Comparison of ENCODE assay signal across 15 cellular contexts in genomic region chr2:127651987-127652550, GRCh38. TPM values are rescaled to one million over a fixed set of nuclear protein-coding genes. Genes with fewer than 3 reads are reported as not detected.
DNase-seq lines count a peak whose midpoint lies in the region; ATAC-seq and TF ChIP-seq lines count a peak whose summit lies in the region.
"Had no signal": no experiment of that assay in that cellular context is flagged by ENCODE, and none has a peak within 500 bp of the region (broad histone marks: within the 10 kb centered on the region; RNA-seq: fewer than 3 reads in every experiment).

No MANE protein-coding gene starts in this region.

- no peak overlapping the region for H3K4me3 Mint-ChIP-seq in activated CD8-positive, alpha-beta T cell treated with anti-CD3 and anti-CD28 coated beads, Interleukin-2, amount 10 ng/mL, durations not matched to agents 7 days and 5 days
- no peak overlapping the region for H3K4me3 Mint-ChIP-seq in activated CD4-positive, alpha-beta memory T cell treated with anti-CD3 and anti-CD28 coated beads, Interleukin-2, amount 10 ng/mL, durations not matched to agents 7 days and 5 days
- H3K4me3 Mint-ChIP-seq: activated T-cell treated with anti-CD3 and anti-CD28 coated beads, Interleukin-2, amount 50 U/mL, for 72 hours had no signal

- CTCF ChIA-PET in activated CD8-positive, alpha-beta T cell treated with anti-CD3 and anti-CD28 coated beads, Interleukin-2, amount 10 ng/mL, durations not matched to agents 7 days and 5 days (lab: Charles Lee), result interaction anchor here (1.1 to 9.1 kb wide), 2 partner anchors 60 to 78 kb away, joined by 3 to 174 read pairs; no protein-coding TSS in a partner anchor
- CTCF ChIA-PET in activated CD4-positive, alpha-beta memory T cell treated with anti-CD3 and anti-CD28 coated beads, Interleukin-2, amount 10 ng/mL, durations not matched to agents 7 days and 5 days (lab: Charles Lee), result interaction anchor here (1.0 to 2.0 kb wide), 2 partner anchors 61 to 126 kb away, joined by 3 to 18 read pairs; partner anchors contain the start of gene IWS1

- H3K4me1 Mint-ChIP-seq in activated CD8-positive, alpha-beta T cell treated with anti-CD3 and anti-CD28 coated beads, Interleukin-2, amount 10 ng/mL, durations not matched to agents 7 days and 5 days (ENCODE audit: low read depth), result peaks cover 16% of the 10 kb centered on the region
- H3K4me1 Mint-ChIP-seq in activated CD4-positive, alpha-beta memory T cell treated with anti-CD3 and anti-CD28 coated beads, Interleukin-2, amount 10 ng/mL, durations not matched to agents 7 days and 5 days, result peaks cover 8% of the 10 kb centered on the region

- H3K27ac ChIP-seq in right atrium auricular region, result peak overlapping the region; percentile 82 to 88
- no peak overlapping the region for H3K27ac ChIP-seq in effector memory CD4-positive, alpha-beta T cell (ENCODE audit: insufficient read depth, low read length, poor library complexity, severe bottlenecking)
- H3K27ac ChIP-seq: colonic mucosa, WERI-Rb-1 had no signal

- POLR2A ChIA-PET in activated CD8-positive, alpha-beta T cell treated with anti-CD3 and anti-CD28 coated beads, Interleukin-2, amount 10 ng/mL, durations not matched to agents 7 days and 5 days (lab: Charles Lee), result interaction anchor here (0.7 kb wide), 1 partner anchor 157 kb away, joined by 3 read pairs; no protein-coding TSS in a partner anchor
- POLR2A ChIA-PET in activated CD4-positive, alpha-beta memory T cell treated with anti-CD3 and anti-CD28 coated beads, Interleukin-2, amount 10 ng/mL, durations not matched to agents 7 days and 5 days (lab: Charles Lee), result interaction anchor here (1.1 kb wide), 1 partner anchor 10 kb away, joined by 3 read pairs; no protein-coding TSS in a partner anchor

- no peak for ATAC-seq in activated CD8-positive, alpha-beta T cell treated with anti-CD3 and anti-CD28 coated beads, Interleukin-2, amount 10 ng/mL, durations not matched to agents 7 days and 5 days
- ATAC-seq in activated naive CD4-positive, alpha-beta T cell treated with anti-CD3 and anti-CD28 coated beads, Interleukin-2, amount 50 U/mL, for 72 hours, result no peak
- ATAC-seq: activated T-cell treated with anti-CD3 and anti-CD28 coated beads, Interleukin-2, amount 50 U/mL, for 72 hours; PC-3 had no signal

- no peak overlapping the region for H3K4me3 ChIP-seq in right atrium auricular region
- H3K4me3 ChIP-seq in effector memory CD4-positive, alpha-beta T cell (ENCODE audit: insufficient read depth, low read depth, low read length, poor library complexity, severe bottlenecking), result no peak overlapping the region
- H3K4me3 ChIP-seq: colonic mucosa had no signal

- H3K4me1 ChIP-seq in right atrium auricular region, result peaks cover 0 to 97% of the 10 kb centered on the region in 2 donors
- H3K4me1 ChIP-seq in effector memory CD4-positive, alpha-beta T cell (ENCODE audit: control insufficient read depth, insufficient read depth, low read length, poor library complexity, severe bottlenecking), result peaks cover 10% of the 10 kb centered on the region
- H3K4me1 ChIP-seq: colonic mucosa had no signal

- H3K27me3 Mint-ChIP-seq in activated CD8-positive, alpha-beta T cell treated with anti-CD3 and anti-CD28 coated beads, Interleukin-2, amount 10 ng/mL, durations not matched to agents 7 days and 5 days (ENCODE audit: low read depth), result no peaks in the 10 kb centered on the region
- H3K27me3 Mint-ChIP-seq in activated CD4-positive, alpha-beta memory T cell treated with anti-CD3 and anti-CD28 coated beads, Interleukin-2, amount 10 ng/mL, durations not matched to agents 7 days and 5 days, result peaks cover 3% of the 10 kb centered on the region

- peaks cover 55% of the 10 kb centered on the region for H3K36me3 ChIP-seq in right atrium auricular region
- no peaks in the 10 kb centered on the region for H3K36me3 ChIP-seq in effector memory CD4-positive, alpha-beta T cell (ENCODE audit: control insufficient read depth, insufficient read depth, low read length)
- H3K36me3 ChIP-seq: colonic mucosa, WERI-Rb-1 had no signal

- peak; percentile 84 for DNase-seq in Ammon's horn (ENCODE audit: low spot score)
- DNase-seq in anterior cingulate cortex (lab: John Stamatoyannopoulos, UW), result peak in 42 of 58 donors; percentile 24 to 86 (median 68)
- DNase-seq in right atrium auricular region (ENCODE audit: low spot score), result peak; percentile 89
- peak; percentile 48 for DNase-seq in occipital lobe (lab: John Stamatoyannopoulos, UW)
- DNase-seq in effector memory CD4-positive, alpha-beta T cell, result no peak
- no peak for DNase-seq in activated CD8-positive, alpha-beta T cell treated with anti-CD3 and anti-CD28 coated beads, Interleukin-2, amount 10 ng/mL, durations not matched to agents 7 days and 5 days
- no peak for DNase-seq in activated CD4-positive, alpha-beta memory T cell treated with anti-CD3 and anti-CD28 coated beads, Interleukin-2, amount 10 ng/mL, durations not matched to agents 7 days and 5 days
- no peak for DNase-seq in activated naive CD4-positive, alpha-beta T cell treated with anti-CD3 and anti-CD28 coated beads, Interleukin-2, amount 50 U/mL, for 72 hours (ENCODE audit: low spot score in 2 of 2)
- DNase-seq: activated T-cell treated with anti-CD3 and anti-CD28 coated beads, Interleukin-2, amount 50 U/mL, for 72 hours; colonic mucosa; NCI-H187; PC-3; stimulated activated CD4-positive, alpha-beta T cell treated with anti-CD3 and anti-CD28 coated beads, Interleukin-4, amount 100 ng/mL, for 24 hours; WERI-Rb-1 had no signal

- H3K9me3 Mint-ChIP-seq in activated CD8-positive, alpha-beta T cell treated with anti-CD3 and anti-CD28 coated beads, Interleukin-2, amount 10 ng/mL, durations not matched to agents 7 days and 5 days (ENCODE audit: insufficient read depth), result no peaks in the 10 kb centered on the region
- H3K9me3 Mint-ChIP-seq in activated CD4-positive, alpha-beta memory T cell treated with anti-CD3 and anti-CD28 coated beads, Interleukin-2, amount 10 ng/mL, durations not matched to agents 7 days and 5 days, result no peaks in the 10 kb centered on the region
- H3K9me3 Mint-ChIP-seq in activated naive CD4-positive, alpha-beta T cell treated with anti-CD3 and anti-CD28 coated beads, Interleukin-2, amount 50 U/mL, for 72 hours, result no peaks in the 10 kb centered on the region
- H3K9me3 Mint-ChIP-seq: activated T-cell treated with anti-CD3 and anti-CD28 coated beads, Interleukin-2, amount 50 U/mL, for 72 hours had no signal

- no peaks in the 10 kb centered on the region for H3K9me3 ChIP-seq in right atrium auricular region
- H3K9me3 ChIP-seq in effector memory CD4-positive, alpha-beta T cell (ENCODE audit: control insufficient read depth, low read length), result no peaks in the 10 kb centered on the region
- H3K9me3 ChIP-seq: colonic mucosa had no signal

- no peaks in the 10 kb centered on the region for H3K36me3 Mint-ChIP-seq in activated CD8-positive, alpha-beta T cell treated with anti-CD3 and anti-CD28 coated beads, Interleukin-2, amount 10 ng/mL, durations not matched to agents 7 days and 5 days (ENCODE audit: low read depth)
- H3K36me3 Mint-ChIP-seq in activated CD4-positive, alpha-beta memory T cell treated with anti-CD3 and anti-CD28 coated beads, Interleukin-2, amount 10 ng/mL, durations not matched to agents 7 days and 5 days (ENCODE audit: low read depth), result no peaks in the 10 kb centered on the region
- H3K36me3 Mint-ChIP-seq in activated naive CD4-positive, alpha-beta T cell treated with anti-CD3 and anti-CD28 coated beads, Interleukin-2, amount 50 U/mL, for 72 hours, result no peaks in the 10 kb centered on the region

- TF ChIP-seq CTCF in right atrium auricular region (IDR thresholded peaks at IDR 0.05), result no peak

- H3K27me3 ChIP-seq in right atrium auricular region, result no peaks in the 10 kb centered on the region
- no peaks in the 10 kb centered on the region for H3K27me3 ChIP-seq in effector memory CD4-positive, alpha-beta T cell (replicated peaks; ENCODE audit: control insufficient read depth, insufficient read depth, low read length, poor library complexity, severe bottlenecking)
- H3K27me3 ChIP-seq: colonic mucosa had no signal

- H3K27ac Mint-ChIP-seq in activated CD8-positive, alpha-beta T cell treated with anti-CD3 and anti-CD28 coated beads, Interleukin-2, amount 10 ng/mL, durations not matched to agents 7 days and 5 days, result no peak overlapping the region
- H3K27ac Mint-ChIP-seq in activated CD4-positive, alpha-beta memory T cell treated with anti-CD3 and anti-CD28 coated beads, Interleukin-2, amount 10 ng/mL, durations not matched to agents 7 days and 5 days, result no peak overlapping the region
- no peak overlapping the region for H3K27ac Mint-ChIP-seq in activated naive CD4-positive, alpha-beta T cell treated with anti-CD3 and anti-CD28 coated beads, Interleukin-2, amount 50 U/mL, for 72 hours
- H3K27ac Mint-ChIP-seq: activated T-cell treated with anti-CD3 and anti-CD28 coated beads, Interleukin-2, amount 50 U/mL, for 72 hours had no signal

RNA-seq across cellular contexts. Expression of gene GPR17, which starts 6.1 kb away (rescaled TPM):
- total RNA-seq in right atrium auricular region, result under 1 TPM in 1 of 2 donors, not detected in 1; 0.24 TPM
- 6.1 TPM for total RNA-seq in occipital lobe
- not detected for total RNA-seq in activated CD8-positive, alpha-beta T cell treated with anti-CD3 and anti-CD28 coated beads, Interleukin-2, amount 10 ng/mL, durations not matched to agents 7 days and 5 days
- not detected for total RNA-seq in activated CD4-positive, alpha-beta memory T cell treated with anti-CD3 and anti-CD28 coated beads, Interleukin-2, amount 10 ng/mL, durations not matched to agents 7 days and 5 days
- not detected for total RNA-seq in activated naive CD4-positive, alpha-beta T cell treated with anti-CD3 and anti-CD28 coated beads, Interleukin-2, amount 50 U/mL, for 72 hours
- total RNA-seq: activated T-cell treated with anti-CD3 and anti-CD28 coated beads, Interleukin-2, amount 50 U/mL, for 72 hours; ureter had no signal

RNA-seq across cellular contexts. Expression of gene LIMS2, which starts 23.3 kb away (rescaled TPM):
- total RNA-seq in right atrium auricular region (10 to 100 TPM; 80.2 to 91.7 TPM), occipital lobe (1.2 TPM)
- 10 to 100 TPM; 35.3 to 38.3 TPM for total RNA-seq in activated CD8-positive, alpha-beta T cell treated with anti-CD3 and anti-CD28 coated beads, Interleukin-2, amount 10 ng/mL, durations not matched to agents 7 days and 5 days
- 10 to 100 TPM; 15.0 to 15.5 TPM for total RNA-seq in activated CD4-positive, alpha-beta memory T cell treated with anti-CD3 and anti-CD28 coated beads, Interleukin-2, amount 10 ng/mL, durations not matched to agents 7 days and 5 days
- total RNA-seq in activated naive CD4-positive, alpha-beta T cell treated with anti-CD3 and anti-CD28 coated beads, Interleukin-2, amount 50 U/mL, for 72 hours, result 10 to 100 TPM in 1 of 2 donors, 1 to 10 TPM in 1; 8.1 to 15.5 TPM

RNA-seq across cellular contexts. Expression of gene SFT2D3, which starts 49.2 kb away (rescaled TPM):
- total RNA-seq in right atrium auricular region (1 to 10 TPM; 3.8 to 5.9 TPM), occipital lobe (11.7 TPM)
- total RNA-seq in activated CD8-positive, alpha-beta T cell treated with anti-CD3 and anti-CD28 coated beads, Interleukin-2, amount 10 ng/mL, durations not matched to agents 7 days and 5 days, result 1 to 10 TPM; 4.8 to 5.5 TPM
- 1 to 10 TPM; 5.2 to 5.8 TPM for total RNA-seq in activated CD4-positive, alpha-beta memory T cell treated with anti-CD3 and anti-CD28 coated beads, Interleukin-2, amount 10 ng/mL, durations not matched to agents 7 days and 5 days
- 1 to 10 TPM; 2.6 to 3.5 TPM for total RNA-seq in activated naive CD4-positive, alpha-beta T cell treated with anti-CD3 and anti-CD28 coated beads, Interleukin-2, amount 50 U/mL, for 72 hours

Comparison
In these comparisons a context has a peak if more than half of its experiments do, and no peak if none do; other contexts are left out.
1. DNase-seq: peak in Ammon's horn (single experiment), anterior cingulate cortex (42 of 58), right atrium auricular region (single experiment) and occipital lobe (single experiment); none in effector memory CD4-positive, alpha-beta T cell (0 of 3), activated CD8-positive, alpha-beta T cell treated with anti-CD3 and anti-CD28 coated beads, Interleukin-2, amount 10 ng/mL, durations not matched to agents 7 days and 5 days (single experiment), activated CD4-positive, alpha-beta memory T cell treated with anti-CD3 and anti-CD28 coated beads, Interleukin-2, amount 10 ng/mL, durations not matched to agents 7 days and 5 days (single experiment) and activated naive CD4-positive, alpha-beta T cell treated with anti-CD3 and anti-CD28 coated beads, Interleukin-2, amount 50 U/mL, for 72 hours (0 of 2).